1 cellular context compared by ENCODE assay signal in the genomic region with DNA sequence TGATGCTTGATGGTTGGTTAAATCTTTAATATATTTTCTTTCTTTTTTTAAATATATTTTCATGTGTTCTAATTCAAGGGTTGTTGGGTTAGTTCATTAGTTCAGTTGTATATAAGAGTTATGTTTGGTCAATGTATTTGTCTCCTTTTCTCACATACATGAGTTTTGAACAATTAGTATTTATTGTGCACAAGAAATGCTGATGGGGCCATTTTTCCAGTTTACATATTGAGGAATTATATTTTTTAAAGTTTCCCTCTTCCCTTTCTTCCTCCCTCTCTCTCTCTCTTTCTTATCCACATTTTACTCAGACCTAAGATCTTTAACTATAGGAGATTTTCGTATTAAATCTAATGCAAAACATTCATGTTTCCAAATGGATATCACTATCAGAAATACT.
TF ChIP-seq lines count a peak whose summit lies in the region.

No MANE protein-coding gene starts in this region.

TF ChIP-seq in IMR-90, 13 proteins besides CTCF, POLR2A, EP300 and RAD21:
- TF ChIP-seq MAFK (IDR thresholded peaks at IDR 0.05; ENCODE audit: low read depth, low read length) (peak; percentile 61), FOS (IDR thresholded peaks at IDR 0.05; ENCODE audit: low read depth, low read length) (no peak)
